In genomic region chr5:37859805-37860204, GRCh38 we compare ENCODE assay signal across 10 cellular contexts. TPM values are rescaled to one million over a fixed set of nuclear protein-coding genes. Genes with fewer than 3 reads are reported as not detected.
A peak's percentile ranks its signal among the peaks of the same experiment; 100 is the strongest.
DNase-seq lines count a peak whose midpoint lies in the region; ATAC-seq and TF ChIP-seq lines count a peak whose summit lies in the region.
"Had no signal": no experiment of that assay in that cellular context is flagged by ENCODE, and none has a peak within 500 bp of the region (broad histone marks: within the 10 kb centered on the region; RNA-seq: fewer than 3 reads in every experiment).

No MANE protein-coding gene starts in this region.

- no peaks in the 10 kb centered on the region for H3K27me3 ChIP-seq in BE2C

- no peak overlapping the region for H3K4me3 ChIP-seq in GM12865 (ENCODE audit: low read depth, low read length)
- no peak overlapping the region for H3K4me3 ChIP-seq in BE2C (ENCODE audit: low read depth, low read length)

- TF ChIP-seq CTCF in GM12865 (IDR thresholded peaks at IDR 0.05; ENCODE audit: insufficient read depth, low read depth, low read length, missing control alignments): no peak
- no peak for TF ChIP-seq CTCF in BE2C (IDR thresholded peaks at IDR 0.05; ENCODE audit: low read depth, low read length)

- no peak overlapping the region for H3K4me3 Mint-ChIP-seq in effector memory CD8-positive, alpha-beta T cell
- H3K4me3 Mint-ChIP-seq: activated naive CD4-positive, alpha-beta T cell treated with anti-CD3 and anti-CD28 coated beads for 36 hours; nephron progenitor cell had no signal

- no peaks in the 10 kb centered on the region for H3K4me1 ChIP-seq in BE2C

- peak; percentile 97 for ATAC-seq in GM19467 (IDR thresholded peaks at IDR 0.05; ENCODE audit: unreplicated experiment)
- ATAC-seq in HG02981 (IDR thresholded peaks at IDR 0.05; ENCODE audit: unreplicated experiment): peak; percentile 98
- ATAC-seq in effector memory CD8-positive, alpha-beta T cell (replicated peaks): no peak

- H3K27me3 Mint-ChIP-seq in effector memory CD8-positive, alpha-beta T cell: peaks cover 26 to 31% of the 10 kb centered on the region in 2 donors

- no peaks in the 10 kb centered on the region for H3K36me3 ChIP-seq in BE2C

- H3K36me3 Mint-ChIP-seq in effector memory CD8-positive, alpha-beta T cell (ENCODE audit: insufficient read depth): no peaks in the 10 kb centered on the region

- H3K9me3 Mint-ChIP-seq in effector memory CD8-positive, alpha-beta T cell: peaks cover 0 to 1% of the 10 kb centered on the region in 2 donors

- no peak overlapping the region for H3K27ac Mint-ChIP-seq in effector memory CD8-positive, alpha-beta T cell
- H3K27ac Mint-ChIP-seq: activated naive CD4-positive, alpha-beta T cell treated with anti-CD3 and anti-CD28 coated beads for 36 hours; nephron progenitor cell had no signal

- DNase-seq in GM12865 (ENCODE audit: low read depth): peak; percentile 82
- peak; percentile 89 for DNase-seq in MV-4-11 (lab: John Stamatoyannopoulos, UW)
- no peak for DNase-seq in NCI-H524 (lab: John Stamatoyannopoulos, UW)
- no peak for DNase-seq in NCI-H1417 treated with DMSO at 0.1 percent for 48 hours (lab: John Stamatoyannopoulos, UW)
- DNase-seq in BE2C: no peak
- DNase-seq in effector memory CD8-positive, alpha-beta T cell: no peak
- DNase-seq: activated naive CD4-positive, alpha-beta T cell treated with anti-CD3 and anti-CD28 coated beads for 36 hours; nephron progenitor cell had no signal

- H3K9me3 ChIP-seq in BE2C: no peaks in the 10 kb centered on the region

- H3K4me1 Mint-ChIP-seq in effector memory CD8-positive, alpha-beta T cell (ENCODE audit: low read depth in 2 of 2): no peaks in the 10 kb centered on the region

RNA-seq across cellular contexts. Expression of gene GDNF, which starts 20.0 kb away (rescaled TPM):
- polyA plus RNA-seq in BE2C (2012; ENCODE audit: insufficient read depth, insufficient read length, low read depth): 2.1 TPM

Comparison
In these comparisons a context has a peak if more than half of its experiments do, and no peak if none do; other contexts are left out.
1. DNase-seq: peak in GM12865 (single experiment) and MV-4-11 (single experiment); none in NCI-H524 (0 of 2), NCI-H1417 treated with DMSO at 0.1 percent for 48 hours (single experiment), BE2C (single experiment) and effector memory CD8-positive, alpha-beta T cell (0 of 3).